ENCODE assay signal across 8 cellular contexts in the genomic region with DNA sequence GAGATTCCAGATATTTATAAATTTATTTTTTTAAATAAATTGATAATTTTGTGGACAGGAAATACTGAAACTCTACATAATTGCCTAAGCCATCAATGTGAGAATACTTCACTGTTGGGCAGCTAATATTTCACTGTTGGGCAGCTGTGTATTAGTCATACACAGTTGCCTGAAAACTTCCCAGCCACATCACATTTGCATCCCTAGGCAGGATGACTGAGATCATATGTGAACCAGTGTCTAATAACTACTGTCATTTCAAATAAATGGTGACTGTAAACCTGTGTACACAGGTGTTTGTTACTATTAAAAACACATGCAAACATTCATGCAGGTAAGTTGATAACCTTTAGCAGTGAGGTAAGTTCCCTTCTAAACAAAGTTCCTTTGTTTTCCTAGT. TPM values are rescaled to one million over a fixed set of nuclear protein-coding genes. Genes with fewer than 3 reads are reported as not detected.
DNase-seq lines count a peak whose midpoint lies in the region; TF ChIP-seq lines count a peak whose summit lies in the region.

No MANE protein-coding gene starts in this region.

- no peak overlapping the region for H2AFZ ChIP-seq in fibroblast of lung (ENCODE audit: low read length)

- H3K27me3 ChIP-seq in HUES6 (ENCODE audit: control insufficient read depth, insufficient read depth, low read length), result no peaks in the 10 kb centered on the region
- no peaks in the 10 kb centered on the region for H3K27me3 ChIP-seq in fibroblast of lung (ENCODE audit: control insufficient read depth, insufficient read depth, low read length)
- no peaks in the 10 kb centered on the region for H3K27me3 ChIP-seq in endodermal cell (ENCODE audit: control insufficient read depth, insufficient read depth, low read length, poor library complexity, severe bottlenecking)
- H3K27me3 ChIP-seq in right atrium auricular region, result no peaks in the 10 kb centered on the region

- no peak for TF ChIP-seq CTCF in fibroblast of lung (conservative IDR thresholded peaks at IDR 0.05 in 1 of 2, IDR thresholded peaks at IDR 0.05 in 1 of 2; ENCODE audit: low read depth in 1 of 2, low read length in 2 of 2)
- TF ChIP-seq CTCF in endodermal cell (conservative IDR thresholded peaks at IDR 0.05), result no peak
- TF ChIP-seq CTCF in right atrium auricular region (IDR thresholded peaks at IDR 0.05), result no peak

- H3K4me3 ChIP-seq in HUES6 (ENCODE audit: low read depth, low read length) (no peak overlapping the region), fibroblast of lung (replicated peaks in 1 of 4; ENCODE audit: control extremely low read depth in 1 of 4, insufficient read depth in 1 of 4, low read depth in 3 of 4, low read length in 4 of 4) (no peak overlapping the region), endodermal cell (ENCODE audit: low read length) (no peak overlapping the region), right atrium auricular region (no peak overlapping the region)

- H3K4me2 ChIP-seq in fibroblast of lung (ENCODE audit: extremely low read depth, insufficient read depth, low read length), result no peak overlapping the region

- H3K9me3 ChIP-seq in HUES6 (ENCODE audit: control insufficient read depth, insufficient read depth, low read depth, low read length), result peaks cover 5% of the 10 kb centered on the region; the same call in 1 of the 2 replicates
- no peaks in the 10 kb centered on the region for H3K9me3 ChIP-seq in fibroblast of lung (ENCODE audit: control insufficient read depth, insufficient read depth, low read depth, low read length)
- H3K9me3 ChIP-seq in endodermal cell (ENCODE audit: control insufficient read depth, low read length), result peaks cover 45% of the 10 kb centered on the region
- H3K9me3 ChIP-seq in right atrium auricular region, result no peaks in the 10 kb centered on the region

- H3K4me1 ChIP-seq in HUES6 (ENCODE audit: control insufficient read depth, insufficient read depth, low read length) (peaks cover 11% of the 10 kb centered on the region), fibroblast of lung (ENCODE audit: control insufficient read depth, extremely low read depth, insufficient read depth, low read length) (no peaks in the 10 kb centered on the region), endodermal cell (ENCODE audit: control insufficient read depth, insufficient read depth, low read length) (no peaks in the 10 kb centered on the region), right atrium auricular region (no peaks in the 10 kb centered on the region)

- no peaks in the 10 kb centered on the region for H3K79me2 ChIP-seq in fibroblast of lung (ENCODE audit: control insufficient read depth, insufficient read depth, low read length)

- H3K36me3 ChIP-seq in HUES6 (ENCODE audit: control insufficient read depth, insufficient read depth, low read length), result peaks cover 25% of the 10 kb centered on the region
- peaks cover 3% of the 10 kb centered on the region for H3K36me3 ChIP-seq in fibroblast of lung (ENCODE audit: control insufficient read depth, insufficient read depth, low read length)
- H3K36me3 ChIP-seq in endodermal cell (ENCODE audit: control insufficient read depth, insufficient read depth, low read length), result peaks cover 40% of the 10 kb centered on the region
- H3K36me3 ChIP-seq in right atrium auricular region, result peaks cover 9% of the 10 kb centered on the region

- H3K9ac ChIP-seq in HUES6 (ENCODE audit: low read length) (no peak overlapping the region), fibroblast of lung (ENCODE audit: insufficient read depth, low read length) (no peak overlapping the region), endodermal cell (ENCODE audit: extremely low read depth, low read length, poor library complexity, severe bottlenecking) (no peak overlapping the region)

- DNase-seq in EL (peak; percentile 80), HCEC 1CT (peak; percentile 79), fibroblast of lung (ENCODE audit: low read depth in 2 of 2) (peak; percentile 62 to 79), endodermal cell (no peak), NCI-H1694 treated with DMSO at 0.1 percent for 48 hours (lab: John Stamatoyannopoulos, UW) (no peak), right atrium auricular region (ENCODE audit: low spot score) (no peak), GM19238 (ENCODE audit: insufficient read length, low spot score) (no peak)

- H3K27ac Mint-ChIP-seq in endodermal cell, result no peak overlapping the region

- H3K4me3 Mint-ChIP-seq in endodermal cell, result no peak overlapping the region

- no peaks in the 10 kb centered on the region for H3K27me3 Mint-ChIP-seq in endodermal cell (ENCODE audit: insufficient read depth)

- no peaks in the 10 kb centered on the region for H4K20me1 ChIP-seq in fibroblast of lung (ENCODE audit: control insufficient read depth, extremely low read depth, insufficient read depth, low read length)

- H3K9me3 Mint-ChIP-seq in endodermal cell, result peaks cover 33% of the 10 kb centered on the region

- no peaks in the 10 kb centered on the region for H3K4me1 Mint-ChIP-seq in endodermal cell

- peaks cover 55% of the 10 kb centered on the region for H3K36me3 Mint-ChIP-seq in endodermal cell (ENCODE audit: low read depth)

- peak overlapping the region; percentile 19; the same call in 1 of the 2 replicates for H3K27ac ChIP-seq in HUES6 (ENCODE audit: low read depth, low read length)
- H3K27ac ChIP-seq in fibroblast of lung (ENCODE audit: insufficient read depth, low read length), result no peak overlapping the region
- H3K27ac ChIP-seq in endodermal cell (ENCODE audit: low read depth, low read length), result no peak overlapping the region
- H3K27ac ChIP-seq in right atrium auricular region, result no peak overlapping the region

RNA-seq across cellular contexts. Expression of a gene that starts 43.9 kb away (rescaled TPM):
- total RNA-seq in fibroblast of lung (29.3 and 32.5 TPM in 2 replicates), endodermal cell (10 to 100 TPM; 49.8 to 52.9 TPM), right atrium auricular region (10 to 100 TPM in 1 of 2 donors, 1 to 10 TPM in 1; 9.9 to 11.8 TPM)
- 19.5 and 59.7 TPM in 2 replicates for polyA plus RNA-seq in fibroblast of lung
- polyA plus RNA-seq in fibroblast of lung (2012), result 7.6 and 23.1 TPM in 2 replicates
- 6.5 and 26.4 TPM in 2 replicates for polyA minus RNA-seq in fibroblast of lung (ENCODE audit: low replicate concordance)
- polyA plus RNA-seq in endodermal cell (2013, experiment 1 of 2), result 11.8 TPM
- polyA plus RNA-seq in endodermal cell (2013, experiment 2 of 2), result 12.2 TPM

RNA-seq across cellular contexts. Expression of a gene that starts 44.1 kb away (rescaled TPM):
- 11.3 and 12.6 TPM in 2 replicates for total RNA-seq in fibroblast of lung
- polyA plus RNA-seq in fibroblast of lung, result 7.6 and 8.0 TPM in 2 replicates
- 3.9 and 7.0 TPM in 2 replicates for polyA plus RNA-seq in fibroblast of lung (2012)
- 0.44 and 0.90 TPM in 2 replicates for polyA minus RNA-seq in fibroblast of lung (ENCODE audit: low replicate concordance)
- total RNA-seq in endodermal cell, result 10 to 100 TPM; 19.1 to 34.8 TPM
- 14.2 TPM for polyA plus RNA-seq in endodermal cell (2013, experiment 1 of 2)
- polyA plus RNA-seq in endodermal cell (2013, experiment 2 of 2), result 16.1 TPM
- 1 to 10 TPM; 5.9 to 8.7 TPM for total RNA-seq in right atrium auricular region

Comparison
In these comparisons a context has a peak if more than half of its experiments do, and no peak if none do; other contexts are left out.
1. DNase-seq: peak in EL (single experiment), HCEC 1CT (single experiment) and fibroblast of lung (2 of 2); none in endodermal cell (single experiment), NCI-H1694 treated with DMSO at 0.1 percent for 48 hours (single experiment), right atrium auricular region (single experiment) and GM19238 (single experiment).